Comparison of ENCODE assay signal across 3 cellular contexts in genomic region chr17:40809721-40810421, GRCh38.
A peak's percentile ranks its signal among the peaks of the same experiment; 100 is the strongest.
TF ChIP-seq lines count a peak whose summit lies in the region.

No MANE protein-coding gene starts in this region.

TF ChIP-seq in A549, 52 proteins besides CTCF, POLR2A, EP300 and RAD21:
- TF ChIP-seq POLR2AphosphoS2 (conservative IDR thresholded peaks at IDR 0.05; ENCODE audit: low read length) (no peak), TFCP2L1 (CRISPR knock-in tag; IDR thresholded peaks at IDR 0.05) (no peak), SREBF2 (IDR thresholded peaks at IDR 0.05) (no peak), ATOH8 (CRISPR knock-in tag; IDR thresholded peaks at IDR 0.05; ENCODE audit: low read depth) (no peak), SMC3 (IDR thresholded peaks at IDR 0.05) (no peak), GATA3 (IDR thresholded peaks at IDR 0.05; ENCODE audit: borderline replicate concordance) (no peak), BCL3 (IDR thresholded peaks at IDR 0.05) (no peak), MAX (IDR thresholded peaks at IDR 0.05) (no peak), NPAS2 (CRISPR knock-in tag; IDR thresholded peaks at IDR 0.05; ENCODE audit: borderline replicate concordance) (no peak), ZC3H11A (IDR thresholded peaks at IDR 0.05) (no peak), HDAC2 (IDR thresholded peaks at IDR 0.05) (no peak), CBX8 (IDR thresholded peaks at IDR 0.05) (no peak), HOXA7 (CRISPR knock-in tag; IDR thresholded peaks at IDR 0.05) (no peak)

TF ChIP-seq in HEK293, 187 proteins besides CTCF, POLR2A, EP300 and RAD21:
- no peak for TF ChIP-seq ZNF521 (tag by site-specific recombination; IDR thresholded peaks at IDR 0.05)
- peak; percentile 34; the same call in 1 of the 2 replicates for TF ChIP-seq ZNF629 (tag by site-specific recombination; IDR thresholded peaks at IDR 0.05)
- TF ChIP-seq ZNF776 (tag by site-specific recombination; IDR thresholded peaks at IDR 0.05; ENCODE audit: borderline replicate concordance): no peak
- peak; percentile 54; the same call in 1 of the 2 replicates for TF ChIP-seq SP7 (tag by site-specific recombination; IDR thresholded peaks at IDR 0.05)
- TF ChIP-seq ZNF561 (tag by site-specific recombination; IDR thresholded peaks at IDR 0.05; ENCODE audit: borderline replicate concordance): no peak

TF ChIP-seq in HEK293T, 16 proteins besides CTCF, POLR2A, EP300 and RAD21:
- TF ChIP-seq HDGF (IDR thresholded peaks at IDR 0.05; ENCODE audit: borderline replicate concordance) (no peak), ARNT (IDR thresholded peaks at IDR 0.05) (no peak), ELF4 (IDR thresholded peaks at IDR 0.05) (no peak), L3MBTL2 (conservative IDR thresholded peaks at IDR 0.05) (no peak), ZNF384 (IDR thresholded peaks at IDR 0.05) (no peak), PKNOX1 (IDR thresholded peaks at IDR 0.05) (no peak), FOXM1 (IDR thresholded peaks at IDR 0.05; ENCODE audit: borderline replicate concordance) (no peak), NFRKB (IDR thresholded peaks at IDR 0.05) (no peak)
